In genomic region chr6:118776607-118777549, GRCh38 we compare ENCODE assay signal across 9 cellular contexts.
A peak's percentile ranks its signal among the peaks of the same experiment; 100 is the strongest.
DNase-seq lines count a peak whose midpoint lies in the region; ATAC-seq and TF ChIP-seq lines count a peak whose summit lies in the region.
"Had no signal": no experiment of that assay in that cellular context is flagged by ENCODE, and none has a peak within 500 bp of the region (broad histone marks: within the 10 kb centered on the region; RNA-seq: fewer than 3 reads in every experiment).

No MANE protein-coding gene starts in this region.

- peak overlapping the region; percentile 59 for H3K27ac Mint-ChIP-seq in activated CD4-positive, alpha-beta T cell treated with anti-CD3 and anti-CD28 coated beads, Interleukin-2, amount 10 ng/mL, durations not matched to agents 24 days and 14 days
- no peak overlapping the region for H3K27ac Mint-ChIP-seq in memory B cell
- H3K27ac Mint-ChIP-seq: T-helper 1 cell treated with Interleukin-12 subunit alpha and Interleukin-12 subunit beta and Interleukin-4 antibody, amounts not matched to agents 30 μg/mL and 1 μg/mL, for 36 hours had no signal

- TF ChIP-seq CTCF in BE2C (IDR thresholded peaks at IDR 0.05; ENCODE audit: low read depth, low read length) (peak; percentile 91), dorsolateral prefrontal cortex (IDR thresholded peaks at IDR 0.05 in 54 of 56, conservative IDR thresholded peaks at IDR 0.05 in 2 of 56; ENCODE audit: low read depth in 1 of 56, partially characterized antibody in 56 of 56) (peak; percentile 52 to 88 (median 79))

- peak overlapping the region; percentile 28 for H3K4me3 ChIP-seq in BE2C (ENCODE audit: low read depth, low read length)
- H3K4me3 ChIP-seq in dorsolateral prefrontal cortex: peak overlapping the region in 2 of 59 donors; percentile 6 to 16

- H3K4me3 Mint-ChIP-seq in activated CD4-positive, alpha-beta T cell treated with anti-CD3 and anti-CD28 coated beads, Interleukin-2, amount 10 ng/mL, durations not matched to agents 24 days and 14 days: peak overlapping the region; percentile 35
- H3K4me3 Mint-ChIP-seq in memory B cell: no peak overlapping the region
- H3K4me3 Mint-ChIP-seq: T-helper 1 cell treated with Interleukin-12 subunit alpha and Interleukin-12 subunit beta and Interleukin-4 antibody, amounts not matched to agents 30 μg/mL and 1 μg/mL, for 36 hours had no signal

- H3K27ac ChIP-seq in dorsolateral prefrontal cortex: no peak overlapping the region

- H3K27me3 ChIP-seq in BE2C: no peaks in the 10 kb centered on the region
- no peaks in the 10 kb centered on the region for H3K27me3 ChIP-seq in dorsolateral prefrontal cortex

- peaks cover 15% of the 10 kb centered on the region for H3K4me1 Mint-ChIP-seq in activated CD4-positive, alpha-beta T cell treated with anti-CD3 and anti-CD28 coated beads, Interleukin-2, amount 10 ng/mL, durations not matched to agents 24 days and 14 days
- peaks cover 5% of the 10 kb centered on the region for H3K4me1 Mint-ChIP-seq in memory B cell

- no peaks in the 10 kb centered on the region for H3K9me3 Mint-ChIP-seq in activated CD4-positive, alpha-beta T cell treated with anti-CD3 and anti-CD28 coated beads, Interleukin-2, amount 10 ng/mL, durations not matched to agents 24 days and 14 days
- H3K9me3 Mint-ChIP-seq in memory B cell: no peaks in the 10 kb centered on the region
- H3K9me3 Mint-ChIP-seq: T-helper 1 cell treated with Interleukin-12 subunit alpha and Interleukin-12 subunit beta and Interleukin-4 antibody, amounts not matched to agents 30 μg/mL and 1 μg/mL, for 36 hours had no signal

- ATAC-seq in GM19023 (IDR thresholded peaks at IDR 0.05; ENCODE audit: unreplicated experiment): peak; percentile 81
- ATAC-seq in HG03439 (IDR thresholded peaks at IDR 0.05; ENCODE audit: unreplicated experiment): peak; percentile 69
- ATAC-seq in memory B cell (ENCODE audit: low read depth): peak; percentile 85

- DNase-seq in BE2C (peak; percentile 66), NCI-H526 treated with DMSO at 0.1 percent for 48 hours (lab: John Stamatoyannopoulos, UW) (peak; percentile 35), dorsolateral prefrontal cortex (peak in 6 of 10 donors; percentile 38 to 83 (median 64)), memory B cell (ENCODE audit: low spot score in 2 of 2) (peak; percentile 45 to 58)
- DNase-seq in activated CD4-positive, alpha-beta T cell treated with anti-CD3 and anti-CD28 coated beads, Interleukin-2, amount 10 ng/mL, durations not matched to agents 24 days and 14 days: peak; percentile 91
- peak; percentile 20 to 57 for DNase-seq in stimulated activated CD8-positive, alpha-beta memory T cell treated with anti-CD3 and anti-CD28 coated beads, Interleukin-7, amount 100 ng/mL, for 48 hours (ENCODE audit: extremely low read depth in 1 of 2, low read depth in 1 of 2)

- H3K36me3 Mint-ChIP-seq in activated CD4-positive, alpha-beta T cell treated with anti-CD3 and anti-CD28 coated beads, Interleukin-2, amount 10 ng/mL, durations not matched to agents 24 days and 14 days (ENCODE audit: low read depth): no peaks in the 10 kb centered on the region
- H3K36me3 Mint-ChIP-seq in memory B cell: no peaks in the 10 kb centered on the region

- H3K9me3 ChIP-seq in BE2C: no peaks in the 10 kb centered on the region

- peaks cover 10% of the 10 kb centered on the region for H3K27me3 Mint-ChIP-seq in activated CD4-positive, alpha-beta T cell treated with anti-CD3 and anti-CD28 coated beads, Interleukin-2, amount 10 ng/mL, durations not matched to agents 24 days and 14 days
- H3K27me3 Mint-ChIP-seq in memory B cell: no peaks in the 10 kb centered on the region

- intact Hi-C loops in activated CD4-positive, alpha-beta T cell treated with anti-CD3 and anti-CD28 coated beads, Interleukin-2, amount 10 ng/mL, durations not matched to agents 24 days and 14 days (cut with micrococcal nuclease): loop anchor here (1.0 to 5.0 kb wide), 6 partner anchors 50 to 495 kb away; no protein-coding TSS in a partner anchor
- intact Hi-C loops in dorsolateral prefrontal cortex (cut with DNase I): loop anchor here (5.0 to 10.0 kb wide), 2 partner anchors 122 to 125 kb away; partner anchors contain the start of gene CEP85L (in 2 of the 2)

- no peaks in the 10 kb centered on the region for H3K36me3 ChIP-seq in BE2C

- peaks cover 7% of the 10 kb centered on the region; the same call in 1 of the 2 replicates for H3K4me1 ChIP-seq in BE2C

Comparison
In these comparisons a context has a peak if more than half of its experiments do, and no peak if none do; other contexts are left out.
1. DNase-seq: peak in every context shown above with its lines; median percentile 91 in activated CD4-positive, alpha-beta T cell treated with anti-CD3 and anti-CD28 coated beads, Interleukin-2, amount 10 ng/mL, durations not matched to agents 24 days and 14 days; 66 in BE2C; 64 in dorsolateral prefrontal cortex; 52 in memory B cell; 38 in stimulated activated CD8-positive, alpha-beta memory T cell treated with anti-CD3 and anti-CD28 coated beads, Interleukin-7, amount 100 ng/mL, for 48 hours; 35 in NCI-H526 treated with DMSO at 0.1 percent for 48 hours.